Comparison of ENCODE assay signal across 14 cellular contexts in genomic region chr3:39143051-39143885, GRCh38. TPM values are rescaled to one million over a fixed set of nuclear protein-coding genes. Genes with fewer than 3 reads are reported as not detected.
DNase-seq lines count a peak whose midpoint lies in the region; ATAC-seq and TF ChIP-seq lines count a peak whose summit lies in the region.
"Had no signal": no experiment of that assay in that cellular context is flagged by ENCODE, and none has a peak within 500 bp of the region (broad histone marks: within the 10 kb centered on the region; RNA-seq: fewer than 3 reads in every experiment).

No MANE protein-coding gene starts in this region.

- no peak for ATAC-seq in body of pancreas
- no peak for ATAC-seq in naive B cell (ENCODE audit: low read depth in 2 of 2)
- ATAC-seq: foreskin keratinocyte had no signal

- DNase-seq in breast epithelium (ENCODE audit: low spot score in 2 of 2) (no peak), MCF 10A (ENCODE audit: unreplicated experiment) (no peak), body of pancreas (peak in 1 of 4 donors; percentile 8), naive B cell (no peak), type B pancreatic cell (ENCODE audit: extremely low spot score, unreplicated experiment) (no peak), mammary epithelial cell (no peak), NCI-H1105 treated with DMSO at 0.1 percent for 48 hours (lab: John Stamatoyannopoulos, UW) (no peak), KG1 (lab: John Stamatoyannopoulos, UW) (no peak)
- DNase-seq: foreskin keratinocyte, kidney, NCI-H187 treated with DMSO at 0.1 percent for 48 hours, NCI-H774, Right ventricle myocardium superior had no signal

- peak overlapping the region; percentile 92 to 94 for H3K27ac ChIP-seq in breast epithelium
- peak overlapping the region; percentile 93 to 97 (median 95) for H3K27ac ChIP-seq in body of pancreas
- H3K27ac ChIP-seq in mammary epithelial cell (ENCODE audit: insufficient read depth, low read depth, low read length) = no peak overlapping the region
- H3K27ac ChIP-seq: foreskin keratinocyte had no signal

- H3K36me3 Mint-ChIP-seq in MCF 10A (ENCODE audit: insufficient read depth, unreplicated experiment) (peaks cover 47% of the 10 kb centered on the region), naive B cell (peaks cover 8 to 9% of the 10 kb centered on the region in 2 donors), type B pancreatic cell (peaks cover 28% of the 10 kb centered on the region)

- no peaks in the 10 kb centered on the region for H3K27me3 Mint-ChIP-seq in MCF 10A (ENCODE audit: insufficient read depth, unreplicated experiment)
- no peaks in the 10 kb centered on the region for H3K27me3 Mint-ChIP-seq in naive B cell
- peaks cover 2% of the 10 kb centered on the region for H3K27me3 Mint-ChIP-seq in type B pancreatic cell

- no peak overlapping the region for H3K4me2 ChIP-seq in mammary epithelial cell (ENCODE audit: insufficient read depth, low read depth, low read length)

- in situ Hi-C loops in mammary epithelial cell (cut with MboI; ENCODE audit: low sequenced_read_pairs in 2 of 2) = no loop called here

- H3K36me3 ChIP-seq in breast epithelium (peaks cover 14% of the 10 kb centered on the region), body of pancreas (replicated peaks in 1 of 2; ENCODE audit: insufficient read depth in 1 of 2, low read depth in 2 of 2) (peaks cover 20 to 21% of the 10 kb centered on the region in 2 donors), mammary epithelial cell (ENCODE audit: insufficient read depth, low read length) (peaks cover 26% of the 10 kb centered on the region)

- dilution Hi-C loops in mammary epithelial cell (cut with HindIII; ENCODE audit: low sequenced_read_pairs) = no loop called here

- H3K4me3 ChIP-seq in breast epithelium (no peak overlapping the region), body of pancreas (no peak overlapping the region), mammary epithelial cell (replicated peaks in 1 of 3; ENCODE audit: insufficient read depth in 1 of 3, low read depth in 2 of 3, low read length in 3 of 3) (no peak overlapping the region)

- intact Hi-C loops in breast epithelium (cut with DNase I; ENCODE audit: low total_unique reads) = no loop called here
- intact Hi-C loops in MCF 10A (cut with micrococcal nuclease) = no loop called here
- intact Hi-C loops in body of pancreas (cut with DNase I) = no loop called here
- intact Hi-C loops in mammary epithelial cell (cut with micrococcal nuclease) = no loop called here

- H3K9ac ChIP-seq in mammary epithelial cell (ENCODE audit: insufficient read depth, low read length) = no peak overlapping the region

- H3K9me3 ChIP-seq in breast epithelium = no peaks in the 10 kb centered on the region
- no peaks in the 10 kb centered on the region for H3K9me3 ChIP-seq in body of pancreas
- H3K9me3 ChIP-seq in mammary epithelial cell (replicated peaks; ENCODE audit: insufficient read depth, low read length) = no peaks in the 10 kb centered on the region

- H3K4me1 Mint-ChIP-seq in MCF 10A (ENCODE audit: insufficient read depth, unreplicated experiment) = peaks cover 41% of the 10 kb centered on the region
- H3K4me1 Mint-ChIP-seq in naive B cell = peaks cover 57 to 68% (median 64%) of the 10 kb centered on the region in 3 donors
- peaks cover 32% of the 10 kb centered on the region for H3K4me1 Mint-ChIP-seq in type B pancreatic cell (ENCODE audit: unreplicated experiment)

- no peak for TF ChIP-seq POLR2A in breast epithelium (IDR thresholded peaks at IDR 0.05)
- TF ChIP-seq POLR2A in body of pancreas (IDR thresholded peaks at IDR 0.05) = no peak

- H3K4me1 ChIP-seq in breast epithelium (peaks cover 12 to 55% of the 10 kb centered on the region in 2 donors), body of pancreas (peaks cover 79% of the 10 kb centered on the region), mammary epithelial cell (ENCODE audit: insufficient read depth, low read length) (peaks cover 57% of the 10 kb centered on the region)

- POLR2A ChIA-PET in MCF 10A (lab: Yijun Ruan, JAX) = interaction anchor here (2.1 kb wide), 1 partner anchor 35 kb away, joined by 5 read pairs; the partner anchor contains the start of genes GORASP1 and TTC21A

- WGBS in body of pancreas, 2 donors = 62 to 78% methylated on average over 10 to 14 of the region's 14 CpGs
- WGBS in mammary epithelial cell (ENCODE audit: low coverage, missing lambda C conversion rate) = 98% methylated on average over 8 of the region's 14 CpGs

- no peaks in the 10 kb centered on the region for H3K27me3 ChIP-seq in breast epithelium
- no peaks in the 10 kb centered on the region for H3K27me3 ChIP-seq in body of pancreas
- H3K27me3 ChIP-seq in mammary epithelial cell (ENCODE audit: insufficient read depth, low read length) = no peaks in the 10 kb centered on the region
- H3K27me3 ChIP-seq: foreskin keratinocyte had no signal

- H3K4me3 Mint-ChIP-seq in MCF 10A (ENCODE audit: unreplicated experiment) (no peak overlapping the region), naive B cell (peak overlapping the region in 3 of 8 donors; percentile 58 to 74 (median 68)), type B pancreatic cell (no peak overlapping the region)

- CTCF ChIA-PET in MCF 10A (lab: Yijun Ruan, JAX) = interaction anchor here (0.6 to 1.6 kb wide), 5 partner anchors 9 to 145 kb away, joined by 3 to 6 read pairs (median 4); no protein-coding TSS in a partner anchor
- CTCF ChIA-PET in mammary epithelial cell (lab: Charles Lee; ENCODE audit: low non-redundant PET) = no interaction called here

- peaks cover 63% of the 10 kb centered on the region for H3K79me2 ChIP-seq in mammary epithelial cell (ENCODE audit: insufficient read depth, low read length)

- no peaks in the 10 kb centered on the region for H4K20me1 ChIP-seq in mammary epithelial cell (ENCODE audit: insufficient read depth, low read length)

- BruUV-seq in MCF 10A (replicated peaks; lab: Mats Ljungman, UMichigan) (no TSS peak), mammary epithelial cell (replicated peaks; lab: Mats Ljungman, UMichigan) (no TSS peak)

- TF ChIP-seq CTCF in breast epithelium (IDR thresholded peaks at IDR 0.05) (no peak), MCF 10A (IDR thresholded peaks at IDR 0.05; ENCODE audit: unreplicated experiment) (no peak), body of pancreas (IDR thresholded peaks at IDR 0.05) (no peak), type B pancreatic cell (conservative IDR thresholded peaks at IDR 0.05) (no peak), mammary epithelial cell (conservative IDR thresholded peaks at IDR 0.05 in 1 of 2, IDR thresholded peaks at IDR 0.05 in 1 of 2; ENCODE audit: extremely low read depth in 1 of 2, insufficient read depth in 1 of 2, low read depth in 1 of 2, low read length in 2 of 2) (no peak)

- H3K27ac Mint-ChIP-seq in MCF 10A (ENCODE audit: low read depth, unreplicated experiment) = no peak overlapping the region
- H3K27ac Mint-ChIP-seq in naive B cell = peak overlapping the region in 4 of 6 donors; percentile 49 to 92 (median 74)
- peak overlapping the region; percentile 29 for H3K27ac Mint-ChIP-seq in type B pancreatic cell

- H3K9me3 Mint-ChIP-seq in MCF 10A (ENCODE audit: unreplicated experiment) (no peaks in the 10 kb centered on the region), naive B cell (peaks cover 0 to 2% (median 0%) of the 10 kb centered on the region in 7 donors), type B pancreatic cell (no peaks in the 10 kb centered on the region)

- no peak overlapping the region for H2AFZ ChIP-seq in mammary epithelial cell (ENCODE audit: low read depth, low read length)

RNA-seq across cellular contexts. Expression of gene CSRNP1, which starts 10.1 kb away (rescaled TPM):
- 100 to 1,000 TPM in 1 of 3 donors, 10 to 100 TPM in 2; 30.2 to 112 (median 59.0) TPM for total RNA-seq in breast epithelium
- 11.9 and 14.3 TPM in 2 replicates for total RNA-seq in MCF 10A (2022)
- 10 to 100 TPM; 18.4 to 39.6 TPM for total RNA-seq in body of pancreas
- 10 to 100 TPM; 47.3 to 99.7 (median 64.4) TPM for polyA plus RNA-seq in naive B cell (ENCODE audit: low read depth in 6 of 6)
- total RNA-seq in type B pancreatic cell (ENCODE audit: low replicate concordance) = 7.5 and 24.5 TPM in 2 replicates
- 1 to 10 TPM; 6.5 to 9.6 TPM for total RNA-seq in mammary epithelial cell
- 8.4 TPM for polyA plus RNA-seq in mammary epithelial cell
- 22.2 TPM for polyA minus RNA-seq in mammary epithelial cell

RNA-seq across cellular contexts. Expression of gene TTC21A, which starts 35.8 kb away (rescaled TPM):
- total RNA-seq in breast epithelium = 10 to 100 TPM in 2 of 3 donors, 1 to 10 TPM in 1; 5.9 to 16.1 (median 13.1) TPM
- total RNA-seq in MCF 10A (2022) = 2.1 and 5.4 TPM in 2 replicates
- total RNA-seq in body of pancreas = 10 to 100 TPM in 1 of 2 donors, 1 to 10 TPM in 1; 6.7 to 46.5 TPM
- polyA plus RNA-seq in naive B cell (ENCODE audit: low read depth in 6 of 6) = 10 to 100 TPM in 4 of 6 donors, 1 to 10 TPM in 2; 3.8 to 14.8 (median 11.2) TPM
- 9.8 and 10.3 TPM in 2 replicates for total RNA-seq in type B pancreatic cell (ENCODE audit: low replicate concordance)
- total RNA-seq in mammary epithelial cell = 1 to 10 TPM; 5.2 to 5.7 TPM
- 1.3 TPM for polyA plus RNA-seq in mammary epithelial cell
- polyA minus RNA-seq in mammary epithelial cell = not detected

RNA-seq across cellular contexts. Expression of gene GORASP1, which starts 35.8 kb away (rescaled TPM):
- total RNA-seq in breast epithelium (10 to 100 TPM; 58.2 to 98.8 (median 77.3) TPM), MCF 10A (2022) (34.4 and 40.7 TPM in 2 replicates), body of pancreas (10 to 100 TPM; 38.4 to 53.1 TPM), type B pancreatic cell (ENCODE audit: low replicate concordance) (76.5 and 98.4 TPM in 2 replicates), mammary epithelial cell (10 to 100 TPM; 47.0 to 51.3 TPM)
- polyA plus RNA-seq in naive B cell (ENCODE audit: low read depth in 6 of 6) (10 to 100 TPM; 19.7 to 36.7 (median 27.2) TPM), mammary epithelial cell (37.7 TPM)
- 73.7 TPM for polyA minus RNA-seq in mammary epithelial cell

RNA-seq across cellular contexts. Expression of gene XIRP1, which starts 49.1 kb away (rescaled TPM):
- total RNA-seq in breast epithelium (under 1 TPM in 1 of 3 donors, not detected in 2; 0.44 TPM), MCF 10A (2022) (not detected in 2 replicates), body of pancreas (not detected), type B pancreatic cell (ENCODE audit: low replicate concordance) (0.12 TPM in 1 of 2 replicates, not detected in the other), mammary epithelial cell (not detected)
- polyA plus RNA-seq in naive B cell (ENCODE audit: low read depth in 6 of 6) (under 1 TPM in 1 of 6 donors, not detected in 5; 0.05 TPM), mammary epithelial cell (not detected)
- polyA minus RNA-seq in mammary epithelial cell = not detected
- total RNA-seq: Daoy, foreskin keratinocyte had no signal
- polyA plus RNA-seq: foreskin keratinocyte had no signal
